Comparison of ENCODE assay signal across 10 cellular contexts in the genomic region with DNA sequence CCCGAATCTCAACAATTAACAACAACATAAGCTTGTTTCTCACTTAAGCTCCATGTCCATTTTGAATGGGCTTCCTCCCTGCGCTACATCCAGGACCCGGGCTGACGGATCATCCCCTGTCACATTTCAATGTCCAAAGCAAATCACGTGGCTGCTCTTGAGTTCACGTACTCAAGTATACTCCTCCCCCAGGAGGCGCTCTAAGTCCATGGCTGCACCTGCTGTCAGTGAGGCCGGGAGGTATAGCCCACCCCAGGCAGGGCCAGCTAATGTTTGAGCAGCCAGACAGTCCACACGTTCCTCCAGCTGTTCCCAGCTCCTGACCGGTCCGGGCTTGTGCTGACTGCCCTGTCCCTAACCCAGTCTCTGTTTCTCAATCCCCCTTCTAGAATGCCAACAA.
DNase-seq lines count a peak whose midpoint lies in the region; ATAC-seq and TF ChIP-seq lines count a peak whose summit lies in the region.
"Had no signal": no experiment of that assay in that cellular context is flagged by ENCODE, and none has a peak within 500 bp of the region (broad histone marks: within the 10 kb centered on the region; RNA-seq: fewer than 3 reads in every experiment).

No MANE protein-coding gene starts in this region.

- H3K4me1 ChIP-seq in CD8-positive, alpha-beta memory T cell (ENCODE audit: insufficient read depth, low read length): no peaks in the 10 kb centered on the region

- no peak for ATAC-seq in HG03565 (IDR thresholded peaks at IDR 0.05; ENCODE audit: unreplicated experiment)
- ATAC-seq: left colon had no signal

- H3K4me3 ChIP-seq in kidney epithelial cell (ENCODE audit: low read depth, low read length): no peak overlapping the region
- no peak overlapping the region for H3K4me3 ChIP-seq in CD8-positive, alpha-beta memory T cell (ENCODE audit: low read length)

- TF ChIP-seq CTCF in kidney epithelial cell (IDR thresholded peaks at IDR 0.05; ENCODE audit: insufficient read depth, low read length, poor library complexity, severe bottlenecking): peak; percentile 57

- H3K27me3 Mint-ChIP-seq in CD8-positive, alpha-beta memory T cell: peaks cover 14 to 43% of the 10 kb centered on the region in 2 donors

- no peaks in the 10 kb centered on the region for H3K9me3 ChIP-seq in CD8-positive, alpha-beta memory T cell (ENCODE audit: low read length)

- no peaks in the 10 kb centered on the region for H3K36me3 Mint-ChIP-seq in CD8-positive, alpha-beta memory T cell

- H3K4me3 Mint-ChIP-seq in CD8-positive, alpha-beta memory T cell: no peak overlapping the region
- H3K4me3 Mint-ChIP-seq: T-helper 1 cell treated with Interleukin-12 subunit alpha and Interleukin-12 subunit beta and Interleukin-4 antibody, amounts not matched to agents 30 μg/mL and 1 μg/mL, for 36 hours had no signal

- peaks cover 2 to 4% (median 2%) of the 10 kb centered on the region in 5 donors for H3K9me3 Mint-ChIP-seq in CD8-positive, alpha-beta memory T cell
- H3K9me3 Mint-ChIP-seq: T-helper 1 cell treated with Interleukin-12 subunit alpha and Interleukin-12 subunit beta and Interleukin-4 antibody, amounts not matched to agents 30 μg/mL and 1 μg/mL, for 36 hours had no signal

- H3K36me3 ChIP-seq in kidney epithelial cell (ENCODE audit: control insufficient read depth, insufficient read depth, low read length): no peaks in the 10 kb centered on the region
- H3K36me3 ChIP-seq in CD8-positive, alpha-beta memory T cell (ENCODE audit: insufficient read depth, low read length): no peaks in the 10 kb centered on the region

- CTCF ChIA-PET in CD8-positive, alpha-beta memory T cell (lab: Charles Lee): interaction anchor here (1.1 kb wide), 1 partner anchor 10 kb away, joined by 4 read pairs; no protein-coding TSS in a partner anchor

- H3K4me1 Mint-ChIP-seq in CD8-positive, alpha-beta memory T cell: peaks cover 0 to 1% (median 0%) of the 10 kb centered on the region in 3 donors

- no peak overlapping the region for H3K27ac ChIP-seq in CD8-positive, alpha-beta memory T cell (ENCODE audit: low read depth, low read length)

- DNase-seq in NCI-H1436 (lab: John Stamatoyannopoulos, UW) (peak; percentile 16), NCI-H1436 treated with DMSO at 0.1 percent for 48 hours (lab: John Stamatoyannopoulos, UW) (no peak), NCI-H1092 (lab: John Stamatoyannopoulos, UW) (peak; percentile 33), kidney epithelial cell (ENCODE audit: low read depth) (no peak), GF-D8 (lab: John Stamatoyannopoulos, UW) (no peak)
- DNase-seq in activated CD4-positive, alpha-beta T cell treated with anti-CD3 and anti-CD28 coated beads, Interleukin-2, amount 50 U/mL, for 4 hours: peak; percentile 7 to 11
- DNase-seq in CD8-positive, alpha-beta memory T cell: no peak

- H3K27ac Mint-ChIP-seq in CD8-positive, alpha-beta memory T cell: no peak overlapping the region
- H3K27ac Mint-ChIP-seq: T-helper 1 cell treated with Interleukin-12 subunit alpha and Interleukin-12 subunit beta and Interleukin-4 antibody, amounts not matched to agents 30 μg/mL and 1 μg/mL, for 36 hours had no signal

- POLR2A ChIA-PET in CD8-positive, alpha-beta memory T cell (lab: Charles Lee): no interaction called here

- H3K27me3 ChIP-seq in kidney epithelial cell (ENCODE audit: control insufficient read depth, insufficient read depth, low read length): no peaks in the 10 kb centered on the region
- no peaks in the 10 kb centered on the region for H3K27me3 ChIP-seq in CD8-positive, alpha-beta memory T cell (ENCODE audit: insufficient read depth, low read length, poor library complexity, severe bottlenecking)

Comparison
In these comparisons a context has a peak if more than half of its experiments do, and no peak if none do; other contexts are left out.
1. DNase-seq: peak in NCI-H1436 (single experiment), NCI-H1092 (single experiment) and activated CD4-positive, alpha-beta T cell treated with anti-CD3 and anti-CD28 coated beads, Interleukin-2, amount 50 U/mL, for 4 hours (2 of 2); none in NCI-H1436 treated with DMSO at 0.1 percent for 48 hours (single experiment), kidney epithelial cell (single experiment), GF-D8 (single experiment) and CD8-positive, alpha-beta memory T cell (0 of 5).